34 cellular contexts compared by ENCODE assay signal in genomic region chr4:66956426-66956825, GRCh38.
DNase-seq lines count a peak whose midpoint lies in the region; ATAC-seq and TF ChIP-seq lines count a peak whose summit lies in the region.
"Had no signal": no experiment of that assay in that cellular context is flagged by ENCODE, and none has a peak within 500 bp of the region (broad histone marks: within the 10 kb centered on the region; RNA-seq: fewer than 3 reads in every experiment).

No MANE protein-coding gene starts in this region.

- H2AFZ ChIP-seq in GM23338, result peak overlapping the region; percentile 88
- no peak overlapping the region for H2AFZ ChIP-seq in OCI-LY3 (ENCODE audit: low read depth, low read length)
- H2AFZ ChIP-seq in neuronal stem cell (ENCODE audit: low read length), result no peak overlapping the region

- no peaks in the 10 kb centered on the region for H3K9me3 Mint-ChIP-seq in GM23338

- intact Hi-C loops in spleen (cut with DNase I; ENCODE audit: low total_unique reads), result no loop called here

- no peak overlapping the region for H3K27ac Mint-ChIP-seq in GM23338
- H3K27ac Mint-ChIP-seq: B cell; CD14-positive monocyte; CD4-positive, alpha-beta memory T cell; CD4-positive, alpha-beta T cell; CD4-positive, CD25-positive, alpha-beta regulatory T cell; CD8-positive, alpha-beta memory T cell; CD8-positive, alpha-beta T cell had no signal

- no peak overlapping the region for H2BK5ac ChIP-seq in neuronal stem cell (ENCODE audit: low read length)

- H3K27me3 Mint-ChIP-seq in GM23338 (ENCODE audit: insufficient read depth, low read depth, poor library complexity), result peaks cover 1% of the 10 kb centered on the region
- H3K27me3 Mint-ChIP-seq: B cell; CD4-positive, alpha-beta memory T cell; CD4-positive, alpha-beta T cell; CD4-positive, CD25-positive, alpha-beta regulatory T cell; CD8-positive, alpha-beta memory T cell had no signal

- H3K79me1 ChIP-seq in neuronal stem cell (ENCODE audit: low read depth, low read length), result no peaks in the 10 kb centered on the region

- no peak overlapping the region for H2BK12ac ChIP-seq in neuronal stem cell (ENCODE audit: low read length)

- no peak overlapping the region for H2BK120ac ChIP-seq in neuronal stem cell (ENCODE audit: low read depth, low read length)

- H3K4ac ChIP-seq in neuronal stem cell (ENCODE audit: low read length), result no peak overlapping the region

- DNase-seq in GM23338 (ENCODE audit: low spot score) (no peak), neuronal stem cell (ENCODE audit: low spot score) (no peak), spleen (peak; percentile 43), middle frontal gyrus (ENCODE audit: extremely low spot score, low spot score) (no peak), inferior parietal cortex (ENCODE audit: extremely low spot score) (no peak)
- DNase-seq: 8988T; ACHN; AML-193; BE2C; C1 segment of cervical spinal cord; Caco-2; Calu3; CD4-positive, alpha-beta T cell; CD4-positive, CD25-positive, alpha-beta regulatory T cell; CD8-positive, alpha-beta memory T cell; CD8-positive, alpha-beta T cell; COR-L47; DMS 273 treated with DMSO at 0.1 percent for 48 hours; DMS153; DMS79; DMS79 treated with DMSO at 0.1 percent for 48 hours; DND-41; EL had no signal

- H2AK5ac ChIP-seq in neuronal stem cell (ENCODE audit: low read depth, low read length), result no peak overlapping the region

- no peak overlapping the region for H2BK15ac ChIP-seq in neuronal stem cell (ENCODE audit: low read length)

- no peak for ATAC-seq in GM23338
- no peak for ATAC-seq in HG03469 (IDR thresholded peaks at IDR 0.05; ENCODE audit: unreplicated experiment)
- no peak for ATAC-seq in HG03378 (IDR thresholded peaks at IDR 0.05; ENCODE audit: unreplicated experiment)
- ATAC-seq: A549; CD8-positive, alpha-beta T cell had no signal

- H3K18ac ChIP-seq in neuronal stem cell (ENCODE audit: low read length), result peak overlapping the region; percentile 27

- H3K4me3 Mint-ChIP-seq in GM23338, result no peak overlapping the region
- H3K4me3 Mint-ChIP-seq: B cell; CD14-positive monocyte; CD4-positive, alpha-beta memory T cell; CD4-positive, alpha-beta T cell; CD4-positive, CD25-positive, alpha-beta regulatory T cell; CD8-positive, alpha-beta memory T cell; CD8-positive, alpha-beta T cell had no signal

- no peaks in the 10 kb centered on the region for H3F3A ChIP-seq in GM23338 (replicated peaks; ENCODE audit: low read depth)

- no peaks in the 10 kb centered on the region for H4K20me1 ChIP-seq in GM23338 (replicated peaks; ENCODE audit: insufficient read depth)
- no peaks in the 10 kb centered on the region for H4K20me1 ChIP-seq in OCI-LY3 (ENCODE audit: insufficient read depth, low read length)
- H4K20me1 ChIP-seq: BLaER1; BLaER1 treated with 17β-estradiol and CSF1 and Interleukin-3, amounts not matched to agents 10 nM and 100 nM had no signal

- H3K4me2 ChIP-seq in GM23338 (no peak overlapping the region), OCI-LY3 (ENCODE audit: low read length) (no peak overlapping the region), neuronal stem cell (ENCODE audit: insufficient read depth, low read length, poor library complexity, severe bottlenecking) (no peak overlapping the region)
- H3K4me2 ChIP-seq: A549; BLaER1; BLaER1 treated with 17β-estradiol and CSF1 and Interleukin-3, amounts not matched to agents 10 nM and 100 nM had no signal

- H3K14ac ChIP-seq in neuronal stem cell (ENCODE audit: low read length), result no peak overlapping the region

- peaks cover 9% of the 10 kb centered on the region for H3K4me1 Mint-ChIP-seq in GM23338
- H3K4me1 Mint-ChIP-seq: CD4-positive, alpha-beta memory T cell; CD4-positive, CD25-positive, alpha-beta regulatory T cell; CD8-positive, alpha-beta memory T cell had no signal

- H3K9ac ChIP-seq in OCI-LY3 (ENCODE audit: low read length) (no peak overlapping the region), neuronal stem cell (ENCODE audit: low read depth, low read length, poor library complexity) (no peak overlapping the region)
- H3K9ac ChIP-seq: BLaER1; BLaER1 treated with 17β-estradiol and CSF1 and Interleukin-3, amounts not matched to agents 10 nM and 100 nM had no signal

- peaks cover 7% of the 10 kb centered on the region for H3K9me2 ChIP-seq in GM23338 (ENCODE audit: insufficient read depth)

- H3K36me3 ChIP-seq in GM23338 (ENCODE audit: insufficient read depth), result no peaks in the 10 kb centered on the region
- no peaks in the 10 kb centered on the region for H3K36me3 ChIP-seq in OCI-LY3 (replicated peaks; ENCODE audit: low read depth, low read length)
- no peaks in the 10 kb centered on the region for H3K36me3 ChIP-seq in neuronal stem cell (replicated peaks in 1 of 2; ENCODE audit: control insufficient read depth in 2 of 2, insufficient read depth in 2 of 2, low read length in 2 of 2)
- H3K36me3 ChIP-seq in spleen, result no peaks in the 10 kb centered on the region
- H3K36me3 ChIP-seq: BE2C; BLaER1; BLaER1 treated with 17β-estradiol and CSF1 and Interleukin-3, amounts not matched to agents 10 nM and 100 nM had no signal

- no peak overlapping the region for H3K23ac ChIP-seq in neuronal stem cell (ENCODE audit: low read depth, low read length, poor library complexity)

- H3K4me1 ChIP-seq in GM23338 (ENCODE audit: insufficient read depth) (peaks cover 7% of the 10 kb centered on the region; the same call in 1 of the 2 replicates), OCI-LY3 (ENCODE audit: low read length) (peaks cover 32% of the 10 kb centered on the region), neuronal stem cell (ENCODE audit: control insufficient read depth in 2 of 2, insufficient read depth in 1 of 2, low read depth in 1 of 2, low read length in 2 of 2) (no peaks in the 10 kb centered on the region), spleen (no peaks in the 10 kb centered on the region)
- H3K4me1 ChIP-seq: A549, BE2C, BLaER1, Caco-2 had no signal

- no peak overlapping the region for H3K27ac ChIP-seq in GM23338 (ENCODE audit: low read depth)
- H3K27ac ChIP-seq in OCI-LY3 (ENCODE audit: low read length), result peak overlapping the region; percentile 36; the same call in 1 of the 2 replicates
- no peak overlapping the region for H3K27ac ChIP-seq in neuronal stem cell (replicated peaks; ENCODE audit: low read length)
- H3K27ac ChIP-seq in spleen, result no peak overlapping the region
- H3K27ac ChIP-seq: 22Rv1; A549; BLaER1; BLaER1 treated with 17β-estradiol and CSF1 and Interleukin-3, amounts not matched to agents 10 nM and 100 nM; C4-2B had no signal

- H3K27me3 ChIP-seq in GM23338 (ENCODE audit: insufficient read depth) (no peaks in the 10 kb centered on the region), OCI-LY3 (ENCODE audit: low read depth, low read length) (no peaks in the 10 kb centered on the region), neuronal stem cell (ENCODE audit: control insufficient read depth in 3 of 3, insufficient read depth in 3 of 3, low read depth in 1 of 3, low read length in 3 of 3) (no peaks in the 10 kb centered on the region), spleen (replicated peaks in 1 of 7) (no peaks in the 10 kb centered on the region)
- H3K27me3 ChIP-seq: BE2C; BLaER1; BLaER1 treated with 17β-estradiol and CSF1 and Interleukin-3, amounts not matched to agents 10 nM and 100 nM had no signal

- no CpG with 5 or more reads among the region's 6 CpGs for WGBS in neuronal stem cell (ENCODE audit: extremely low coverage in 2 of 2, insufficient read length in 2 of 2, insufficient replicate concordance in 1 of 2), 2 donors
- WGBS in spleen, 5 donors, result 83 to 90% (median 88%) methylated on average over 4 to 6 of the region's 6 CpGs

- no peaks in the 10 kb centered on the region for H3K36me3 Mint-ChIP-seq in GM23338 (ENCODE audit: low read depth)
- H3K36me3 Mint-ChIP-seq: CD14-positive monocyte; CD4-positive, alpha-beta memory T cell; CD4-positive, CD25-positive, alpha-beta regulatory T cell; CD8-positive, alpha-beta memory T cell; CD8-positive, alpha-beta T cell had no signal

- H3K79me2 ChIP-seq in GM23338 (replicated peaks; ENCODE audit: insufficient read depth) (no peaks in the 10 kb centered on the region), OCI-LY3 (ENCODE audit: low read length) (no peaks in the 10 kb centered on the region)

- no peak for TF ChIP-seq POLR2A in spleen (IDR thresholded peaks at IDR 0.05)

- no peak overlapping the region for H3K4me3 ChIP-seq in GM23338
- no peak overlapping the region for H3K4me3 ChIP-seq in OCI-LY3 (ENCODE audit: low read length)
- no peak overlapping the region for H3K4me3 ChIP-seq in neuronal stem cell (ENCODE audit: low read length in 2 of 2)
- no peak overlapping the region for H3K4me3 ChIP-seq in spleen
- H3K4me3 ChIP-seq: A549; BLaER1; BLaER1 treated with 17β-estradiol and CSF1 and Interleukin-3, amounts not matched to agents 10 nM and 100 nM had no signal

- no peak overlapping the region for H4K91ac ChIP-seq in neuronal stem cell (ENCODE audit: low read depth, low read length, poor library complexity)

- H4K8ac ChIP-seq in neuronal stem cell (ENCODE audit: low read depth, low read length), result no peak overlapping the region

- H3K9me3 ChIP-seq in OCI-LY3 (ENCODE audit: insufficient read depth, low read length) (no peaks in the 10 kb centered on the region), neuronal stem cell (replicated peaks in 1 of 2; ENCODE audit: control insufficient read depth in 2 of 2, insufficient read depth in 1 of 2, low read depth in 1 of 2, low read length in 2 of 2) (no peaks in the 10 kb centered on the region), spleen (peaks cover 0 to 12% (median 0%) of the 10 kb centered on the region in 8 donors)
- H3K9me3 ChIP-seq: A549, BE2C, BLaER1, Caco-2 had no signal

- TF ChIP-seq CTCF in GM23338 (conservative IDR thresholded peaks at IDR 0.05; ENCODE audit: low read depth in 2 of 2) (no peak), OCI-LY3 (IDR thresholded peaks at IDR 0.05; ENCODE audit: low read depth, low read length) (no peak), spleen (IDR thresholded peaks at IDR 0.05 in 8 of 11, conservative IDR thresholded peaks at IDR 0.05 in 3 of 11) (no peak)

TF ChIP-seq in GM23338, 12 proteins besides CTCF, POLR2A, EP300 and RAD21 (continues in another document):
- no peak for TF ChIP-seq EZH2phosphoT487 (IDR thresholded peaks at IDR 0.05; ENCODE audit: unreplicated experiment)
- TF ChIP-seq STAT1 (IDR thresholded peaks at IDR 0.05; ENCODE audit: unreplicated experiment), result no peak
- TF ChIP-seq JUNB (IDR thresholded peaks at IDR 0.05; ENCODE audit: unreplicated experiment), result no peak
